ENCODE assay signal across 15 cellular contexts in the genomic region with DNA sequence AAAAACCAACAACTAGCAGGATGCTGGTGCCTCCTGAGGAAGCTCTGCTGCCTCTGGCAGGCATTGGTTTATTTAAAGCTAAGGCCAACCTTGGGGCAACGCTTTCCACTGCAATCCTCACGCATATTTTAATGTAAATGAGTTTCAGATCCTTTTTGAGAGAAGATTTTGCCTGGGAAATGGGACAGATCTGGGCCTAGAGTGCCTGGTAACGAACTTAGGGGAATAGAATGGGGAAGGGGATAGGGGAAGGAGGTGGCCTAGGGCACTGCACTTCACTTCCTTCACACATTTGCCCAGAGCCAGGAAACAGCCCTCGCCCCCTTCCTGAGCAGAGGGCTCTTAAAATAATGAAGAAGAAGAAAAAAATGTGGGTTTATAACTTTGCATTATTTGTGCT.
A peak's percentile ranks its signal among the peaks of the same experiment; 100 is the strongest.
DNase-seq lines count a peak whose midpoint lies in the region; ATAC-seq, FAIRE-seq and TF ChIP-seq lines count a peak whose summit lies in the region.
"Had no signal": no experiment of that assay in that cellular context is flagged by ENCODE, and none has a peak within 500 bp of the region (broad histone marks: within the 10 kb centered on the region; RNA-seq: fewer than 3 reads in every experiment).

No MANE protein-coding gene starts in this region.

- no peaks in the 10 kb centered on the region for H3K27me3 Mint-ChIP-seq in H9 (ENCODE audit: low read depth)
- H3K27me3 Mint-ChIP-seq: T-cell had no signal

- H3K23ac ChIP-seq in H9 (ENCODE audit: insufficient read length, low read depth, low read length): no peak overlapping the region

- no peaks in the 10 kb centered on the region for H3K23me2 ChIP-seq in H9 (ENCODE audit: insufficient read length, low read depth, low read length, poor library complexity, severe bottlenecking)

- H4K5ac ChIP-seq in H9 (ENCODE audit: insufficient read length, low read depth, low read length): no peak overlapping the region

- no peak for DNase-seq in GM12891 (ENCODE audit: insufficient read length, low spot score)
- peak; percentile 32 to 67 for DNase-seq in NOMO-1 (lab: John Stamatoyannopoulos, UW; ENCODE audit: unreplicated experiment in 2 of 2)
- DNase-seq in germinal center (ENCODE audit: low spot score): peak; percentile 67
- DNase-seq in sciatic nerve (ENCODE audit: low spot score): no peak
- no peak for DNase-seq in inferior parietal cortex (ENCODE audit: extremely low spot score)
- DNase-seq in osteoblast (ENCODE audit: insufficient read length, low spot score, missing footprints): no peak
- no peak for DNase-seq in H9
- no peak for DNase-seq in HUDEP-2 (lab: John Stamatoyannopoulos, UW; ENCODE audit: unreplicated experiment in 76 of 76)
- DNase-seq: activated effector memory CD4-positive, alpha-beta T cell treated with anti-CD3 and anti-CD28 coated beads, Interleukin-2, amount 50 U/mL, for 16 hours; AML-193; kidney; NCI-H1930; NCI-H510A; T-cell had no signal

- no peak overlapping the region for H3K14ac ChIP-seq in H9 (ENCODE audit: insufficient read depth, low read length)

- no peak overlapping the region for H2BK12ac ChIP-seq in H9 (ENCODE audit: insufficient read length, low read depth, low read length)

- no peak for FAIRE-seq in GM12891 (lab: Jason Lieb, UNC)
- FAIRE-seq: colon, kidney had no signal

- TF ChIP-seq POLR2A in GM12891 (IDR thresholded peaks at IDR 0.05; ENCODE audit: low read depth, low read length): no peak

- H4K8ac ChIP-seq in H9 (replicated peaks; ENCODE audit: insufficient read length, low read depth, low read length): no peak overlapping the region

- peaks cover 0 to 3% of the 10 kb centered on the region in 2 experiments; a peak in 2 of 5 replicates for H3K9me3 Mint-ChIP-seq in H9
- H3K9me3 Mint-ChIP-seq: T-cell had no signal

- H3K27ac ChIP-seq in osteoblast (ENCODE audit: low read depth, low read length) (no peak overlapping the region), H9 (ENCODE audit: insufficient read length, low read depth, low read length) (no peak overlapping the region)

- H3K79me2 ChIP-seq in osteoblast (ENCODE audit: insufficient read depth, low read length) (no peaks in the 10 kb centered on the region), H9 (ENCODE audit: insufficient read depth, low read length) (no peaks in the 10 kb centered on the region)

- no peak overlapping the region for H3K56ac ChIP-seq in H9 (ENCODE audit: insufficient read length, low read depth, low read length)

- H4K91ac ChIP-seq in H9 (ENCODE audit: insufficient read length, low read depth, low read length): no peak overlapping the region

- no peaks in the 10 kb centered on the region for H3K36me3 ChIP-seq in osteoblast (ENCODE audit: insufficient read depth, low read length)

- H3T11ph ChIP-seq in H9 (ENCODE audit: low read length): no peak overlapping the region

- H4K20me1 ChIP-seq in osteoblast (ENCODE audit: insufficient read depth, low read length): no peaks in the 10 kb centered on the region
- H4K20me1 ChIP-seq in H9 (ENCODE audit: control insufficient read depth, insufficient read depth, insufficient read length): no peaks in the 10 kb centered on the region

- no peaks in the 10 kb centered on the region for H3K9me3 ChIP-seq in osteoblast (ENCODE audit: low read depth, low read length)
- H3K9me3 ChIP-seq in H9 (ENCODE audit: control insufficient read depth, low read depth, low read length): no peaks in the 10 kb centered on the region

- WGBS in H9 (ENCODE audit: extremely low coverage, insufficient read length, low lambda C conversion rate): no CpG with 5 or more reads among the region's 4 CpGs

- H2AFZ ChIP-seq in osteoblast (ENCODE audit: low read length): no peak overlapping the region
- H2AFZ ChIP-seq in H9 (ENCODE audit: low read length): no peak overlapping the region

- ATAC-seq in sciatic nerve: peak; percentile 63
- ATAC-seq: T-cell had no signal

- no peak overlapping the region for H3K4me2 ChIP-seq in osteoblast (ENCODE audit: insufficient read depth, low read length)
- no peak overlapping the region for H3K4me2 ChIP-seq in H9 (ENCODE audit: insufficient read depth, insufficient read length, low read length)

- no peak overlapping the region for H2BK5ac ChIP-seq in H9 (ENCODE audit: insufficient read length, low read length)

- no peak overlapping the region for H3K4me3 Mint-ChIP-seq in H9
- H3K4me3 Mint-ChIP-seq: T-cell had no signal

- H2BK20ac ChIP-seq in H9 (ENCODE audit: low read depth, low read length, poor library complexity, severe bottlenecking): no peak overlapping the region

- peak overlapping the region in 1 of 3 experiments; percentile 23; a peak in 2 of 7 replicates for H3K27ac Mint-ChIP-seq in H9
- H3K27ac Mint-ChIP-seq: T-cell had no signal

- H3K4me1 ChIP-seq in osteoblast (ENCODE audit: insufficient read depth, low read length): no peaks in the 10 kb centered on the region
- H3K4me1 ChIP-seq in H9 (ENCODE audit: insufficient read depth, low read length): no peaks in the 10 kb centered on the region; the same call in 1 of the 2 replicates

- no peak overlapping the region for H3K4me3 ChIP-seq in osteoblast (ENCODE audit: insufficient read depth, low read length)

- H3K9ac ChIP-seq in H9 (ENCODE audit: extremely low read depth, insufficient read length, low read length): no peak overlapping the region

- H3K4ac ChIP-seq in H9 (ENCODE audit: low read depth, low read length): no peak overlapping the region

- no peak overlapping the region for H2BK15ac ChIP-seq in H9 (ENCODE audit: low read depth, low read length)

- TF ChIP-seq CTCF in osteoblast (IDR thresholded peaks at IDR 0.05; ENCODE audit: extremely low read depth, low read depth, low read length): no peak
- TF ChIP-seq CTCF in H9 (conservative IDR thresholded peaks at IDR 0.05): no peak

- H3K27me3 ChIP-seq in osteoblast (ENCODE audit: insufficient read depth, low read length) (no peaks in the 10 kb centered on the region), H9 (ENCODE audit: insufficient read depth, low read length) (no peaks in the 10 kb centered on the region)

- no peaks in the 10 kb centered on the region; a peak in 1 of 7 replicates for H3K36me3 Mint-ChIP-seq in H9 (ENCODE audit: insufficient read depth in 1 of 3, low read depth in 3 of 3)
- H3K36me3 Mint-ChIP-seq: T-cell had no signal

- intact Hi-C loops in sciatic nerve (cut with DNase I): no loop called here

- H3K79me1 ChIP-seq in H9 (ENCODE audit: insufficient read depth, low read depth, low read length, poor library complexity, severe bottlenecking): no peaks in the 10 kb centered on the region

- peaks cover 11 to 16% of the 10 kb centered on the region in 2 experiments for H3K4me1 Mint-ChIP-seq in H9

- no peak overlapping the region for H2AK5ac ChIP-seq in H9 (ENCODE audit: insufficient read length, low read length)

- no peak overlapping the region for H3K18ac ChIP-seq in H9 (ENCODE audit: insufficient read length, low read depth, low read length)

- no peak overlapping the region for H2BK120ac ChIP-seq in H9 (ENCODE audit: low read depth, low read length, poor library complexity, severe bottlenecking)

TF ChIP-seq in GM12891, 5 proteins besides CTCF, POLR2A, EP300 and RAD21:
- TF ChIP-seq TAF1 (IDR thresholded peaks at IDR 0.05; ENCODE audit: low read depth, low read length): no peak
- 0 out of 2 replicates have a peak, but pooled peaks have one; percentile 21 for TF ChIP-seq SPI1 (IDR thresholded peaks at IDR 0.05; ENCODE audit: low read depth, low read length)
- TF ChIP-seq PAX5 (IDR thresholded peaks at IDR 0.05; ENCODE audit: insufficient read depth, low read length, severe bottlenecking): no peak
- no peak for TF ChIP-seq POLR2AphosphoS5 (IDR thresholded peaks at IDR 0.05; ENCODE audit: low read depth, low read length)
- TF ChIP-seq POU2F2 (IDR thresholded peaks at IDR 0.05; ENCODE audit: low read depth, low read length): no peak

Comparison
In these comparisons a context has a peak if more than half of its experiments do, and no peak if none do; other contexts are left out.
1. DNase-seq: peak in NOMO-1 (2 of 2) and germinal center (single experiment); none in GM12891 (single experiment), sciatic nerve (single experiment), inferior parietal cortex (single experiment), osteoblast (single experiment), H9 (single experiment) and HUDEP-2 (0 of 76).